In the genomic region with DNA sequence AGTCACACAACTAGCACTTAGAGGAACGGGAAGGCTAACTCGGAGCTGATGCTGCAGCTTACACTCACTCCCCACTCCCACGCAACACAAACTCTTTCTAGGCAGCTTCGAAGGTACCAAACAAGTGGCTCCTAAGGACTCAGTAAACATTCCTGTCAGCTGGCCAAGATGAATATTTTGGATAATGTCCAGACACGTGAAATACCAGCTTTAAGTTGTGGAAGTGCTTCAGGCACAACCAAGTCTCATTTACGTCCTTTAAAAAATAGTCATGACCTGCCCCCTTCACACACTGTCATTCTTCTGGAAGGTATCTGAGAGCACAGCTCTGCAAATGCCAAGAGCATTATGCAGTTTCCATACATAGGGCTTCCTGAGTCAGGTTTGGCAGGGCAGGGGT, we compare ENCODE assay signal across 15 cellular contexts.
DNase-seq lines count a peak whose midpoint lies in the region; ATAC-seq and TF ChIP-seq lines count a peak whose summit lies in the region.
"Had no signal": no experiment of that assay in that cellular context is flagged by ENCODE, and none has a peak within 500 bp of the region (broad histone marks: within the 10 kb centered on the region; RNA-seq: fewer than 3 reads in every experiment).

No MANE protein-coding gene starts in this region.

- peak overlapping the region; percentile 72 for H3K4me3 Mint-ChIP-seq in activated CD4-positive, alpha-beta T cell treated with anti-CD3 and anti-CD28 coated beads, Interleukin-2, amount 10 ng/mL, durations not matched to agents 24 days and 14 days
- peak overlapping the region; percentile 63 for H3K4me3 Mint-ChIP-seq in activated T-helper 1 cell treated with anti-CD3 and anti-CD28 coated beads, Interleukin-12 subunit alpha, Interleukin-12 subunit beta, Interleukin-2, Interleukin-4 antibody, amounts not matched to agents 30 ng/mL and 10 ng/mL and 1 ng/mL, durations not matched to agents 14 hours and 24 hours and 36 hours
- H3K4me3 Mint-ChIP-seq in glutamatergic neuron (ENCODE audit: unreplicated experiment), result no peak overlapping the region

- H3K9me2 ChIP-seq in Karpas-422 (replicated peaks; ENCODE audit: insufficient read depth, low read length), result no peaks in the 10 kb centered on the region

- H2AFZ ChIP-seq in DND-41 (ENCODE audit: low read depth, low read length) (peak overlapping the region; percentile 12; the same call in 1 of the 2 replicates), Karpas-422 (ENCODE audit: low read length) (no peak overlapping the region)

- H3K27ac Mint-ChIP-seq in activated CD4-positive, alpha-beta T cell treated with anti-CD3 and anti-CD28 coated beads, Interleukin-2, amount 10 ng/mL, durations not matched to agents 24 days and 14 days, result peak overlapping the region; percentile 93
- peak overlapping the region; percentile 75 for H3K27ac Mint-ChIP-seq in activated T-helper 1 cell treated with anti-CD3 and anti-CD28 coated beads, Interleukin-12 subunit alpha, Interleukin-12 subunit beta, Interleukin-2, Interleukin-4 antibody, amounts not matched to agents 30 ng/mL and 10 ng/mL and 1 ng/mL, durations not matched to agents 14 hours and 24 hours and 36 hours
- H3K27ac Mint-ChIP-seq in glutamatergic neuron (ENCODE audit: unreplicated experiment), result no peak overlapping the region

- H2BK15ac ChIP-seq in mesendoderm (replicated peaks; ENCODE audit: low read depth), result no peak overlapping the region

- WGBS in mesendoderm (ENCODE audit: extremely low coverage, insufficient coverage, low lambda C conversion rate), result no CpG with 5 or more reads among the region's 6 CpGs

- no peak overlapping the region for H3K18ac ChIP-seq in mesendoderm (ENCODE audit: low read length)

- H3K9me3 ChIP-seq in DND-41 (ENCODE audit: insufficient read depth, low read length, severe bottlenecking) (no peaks in the 10 kb centered on the region), Karpas-422 (ENCODE audit: low read length) (peaks cover 30% of the 10 kb centered on the region)
- H3K9me3 ChIP-seq: ovary, thyroid gland had no signal

- H3K36me3 ChIP-seq in DND-41 (ENCODE audit: insufficient read depth, low read length) (peaks cover 17% of the 10 kb centered on the region), mesendoderm (ENCODE audit: control insufficient read depth, insufficient read depth, low read length) (no peaks in the 10 kb centered on the region), Karpas-422 (ENCODE audit: insufficient read depth, low read length) (no peaks in the 10 kb centered on the region)
- H3K36me3 ChIP-seq: ovary, thyroid gland had no signal

- H3K4me1 ChIP-seq in DND-41 (ENCODE audit: insufficient read depth, low read length), result peaks cover 98% of the 10 kb centered on the region
- H3K4me1 ChIP-seq in mesendoderm (ENCODE audit: control insufficient read depth, low read depth, low read length), result no peaks in the 10 kb centered on the region
- H3K4me1 ChIP-seq in Karpas-422 (ENCODE audit: low read length), result no peaks in the 10 kb centered on the region
- H3K4me1 ChIP-seq: thyroid gland had no signal

- H3K4ac ChIP-seq in mesendoderm (ENCODE audit: low read depth, low read length), result no peak overlapping the region

- H4K8ac ChIP-seq in mesendoderm (ENCODE audit: low read depth, low read length), result no peak overlapping the region

- intact Hi-C loops in activated CD4-positive, alpha-beta T cell treated with anti-CD3 and anti-CD28 coated beads, Interleukin-2, amount 10 ng/mL, durations not matched to agents 24 days and 14 days (cut with micrococcal nuclease), result loop anchor here (1.0 to 10.0 kb wide), 3 partner anchors 9 to 1469 kb away; no protein-coding TSS in a partner anchor
- intact Hi-C loops in activated T-helper 1 cell treated with anti-CD3 and anti-CD28 coated beads, Interleukin-12 subunit alpha, Interleukin-12 subunit beta, Interleukin-2, Interleukin-4 antibody, amounts not matched to agents 30 ng/mL and 10 ng/mL and 1 ng/mL, durations not matched to agents 14 hours and 24 hours and 36 hours (cut with micrococcal nuclease), result no loop called here

- no peaks in the 10 kb centered on the region for H3K27me3 Mint-ChIP-seq in activated CD4-positive, alpha-beta T cell treated with anti-CD3 and anti-CD28 coated beads, Interleukin-2, amount 10 ng/mL, durations not matched to agents 24 days and 14 days
- no peaks in the 10 kb centered on the region for H3K27me3 Mint-ChIP-seq in activated T-helper 1 cell treated with anti-CD3 and anti-CD28 coated beads, Interleukin-12 subunit alpha, Interleukin-12 subunit beta, Interleukin-2, Interleukin-4 antibody, amounts not matched to agents 30 ng/mL and 10 ng/mL and 1 ng/mL, durations not matched to agents 14 hours and 24 hours and 36 hours (ENCODE audit: insufficient read depth)
- H3K27me3 Mint-ChIP-seq in glutamatergic neuron (ENCODE audit: unreplicated experiment), result peaks cover 2% of the 10 kb centered on the region

- H3K79me2 ChIP-seq in DND-41 (ENCODE audit: insufficient read depth, low read length) (peaks cover 94% of the 10 kb centered on the region), mesendoderm (ENCODE audit: control insufficient read depth, insufficient read depth, low read length) (no peaks in the 10 kb centered on the region), Karpas-422 (ENCODE audit: low read length) (no peaks in the 10 kb centered on the region)

- H2BK120ac ChIP-seq in mesendoderm (ENCODE audit: low read depth, low read length), result no peak overlapping the region

- H3K23ac ChIP-seq in mesendoderm (ENCODE audit: low read length), result peak overlapping the region; percentile 60

- H2AK5ac ChIP-seq in mesendoderm (ENCODE audit: low read length), result no peak overlapping the region

- no peak overlapping the region for H4K5ac ChIP-seq in mesendoderm (ENCODE audit: low read length)

- no peaks in the 10 kb centered on the region for H3K79me1 ChIP-seq in mesendoderm (ENCODE audit: low read length)

- peaks cover 59% of the 10 kb centered on the region for H3K36me3 Mint-ChIP-seq in activated CD4-positive, alpha-beta T cell treated with anti-CD3 and anti-CD28 coated beads, Interleukin-2, amount 10 ng/mL, durations not matched to agents 24 days and 14 days (ENCODE audit: low read depth)
- H3K36me3 Mint-ChIP-seq in activated T-helper 1 cell treated with anti-CD3 and anti-CD28 coated beads, Interleukin-12 subunit alpha, Interleukin-12 subunit beta, Interleukin-2, Interleukin-4 antibody, amounts not matched to agents 30 ng/mL and 10 ng/mL and 1 ng/mL, durations not matched to agents 14 hours and 24 hours and 36 hours (ENCODE audit: low read depth), result peaks cover 33% of the 10 kb centered on the region
- peaks cover 6% of the 10 kb centered on the region for H3K36me3 Mint-ChIP-seq in glutamatergic neuron (ENCODE audit: unreplicated experiment)

- no peak overlapping the region for H3K56ac ChIP-seq in mesendoderm (ENCODE audit: low read length)

- H2BK5ac ChIP-seq in mesendoderm (ENCODE audit: low read length), result no peak overlapping the region

- peak; percentile 68 for DNase-seq in activated CD4-positive, alpha-beta T cell treated with anti-CD3 and anti-CD28 coated beads, Interleukin-2, amount 10 ng/mL, durations not matched to agents 24 days and 14 days
- no peak for DNase-seq in activated CD4-positive, alpha-beta T cell treated with anti-CD3 and anti-CD28 coated beads, Interleukin-2, amount 50 U/mL, for 4 hours
- DNase-seq in DND-41 (no peak), mesendoderm (no peak), Karpas-422 (no peak), glutamatergic neuron (no peak)
- no peak for DNase-seq in activated T-helper 1 cell treated with anti-CD3 and anti-CD28 coated beads, Interleukin-12 subunit alpha, Interleukin-12 subunit beta, Interleukin-2, Interleukin-4 antibody, amounts not matched to agents 30 ng/mL and 10 ng/mL and 1 ng/mL, durations not matched to agents 14 hours and 24 hours and 36 hours (ENCODE audit: low spot score)
- DNase-seq: effector CD4-positive, alpha-beta T cell; H7; Kasumi-1; NCI-H1930; ovary; SIG-M5 had no signal

- ATAC-seq in DND-41 (ENCODE audit: insufficient read depth, low read depth) (peak; percentile 39; the same call in 2 of the 3 replicates), HG03025 (IDR thresholded peaks at IDR 0.05; ENCODE audit: low FRiP score, unreplicated experiment) (no peak)

- H3K4me2 ChIP-seq in DND-41 (ENCODE audit: insufficient read depth, low read length), result peak overlapping the region; percentile 53
- no peak overlapping the region for H3K4me2 ChIP-seq in mesendoderm (ENCODE audit: low read length)
- no peak overlapping the region for H3K4me2 ChIP-seq in Karpas-422 (ENCODE audit: low read depth, low read length, poor library complexity, severe bottlenecking)

- H3K4me3 ChIP-seq in DND-41 (ENCODE audit: low read depth in 1 of 2, low read length in 2 of 2) (no peak overlapping the region), mesendoderm (ENCODE audit: low read length) (no peak overlapping the region), Karpas-422 (ENCODE audit: low read length) (no peak overlapping the region)
- H3K4me3 ChIP-seq: ovary, thyroid gland had no signal

- no peak for TF ChIP-seq CTCF in DND-41 (IDR thresholded peaks at IDR 0.05; ENCODE audit: borderline replicate concordance, extremely low read depth, low read length, poor library complexity, severe bottlenecking)
- TF ChIP-seq CTCF in glutamatergic neuron (IDR thresholded peaks at IDR 0.05; ENCODE audit: partially characterized antibody, unreplicated experiment), result no peak

- H3K27ac ChIP-seq in DND-41 (ENCODE audit: low read length) (peak overlapping the region; percentile 90), mesendoderm (ENCODE audit: low read depth, low read length) (no peak overlapping the region), Karpas-422 (ENCODE audit: low read length) (no peak overlapping the region)
- H3K27ac ChIP-seq: ovary, thyroid gland had no signal

- H4K20me1 ChIP-seq in DND-41 (ENCODE audit: insufficient read depth, low read length) (no peaks in the 10 kb centered on the region), Karpas-422 (ENCODE audit: insufficient read depth, low read depth, low read length) (no peaks in the 10 kb centered on the region)

- H3K9ac ChIP-seq in DND-41 (ENCODE audit: low read depth, low read length), result peak overlapping the region; percentile 47
- H3K9ac ChIP-seq in mesendoderm (ENCODE audit: low read length), result no peak overlapping the region
- H3K9ac ChIP-seq in Karpas-422 (ENCODE audit: low read length), result no peak overlapping the region

- peaks cover 79% of the 10 kb centered on the region for H3K4me1 Mint-ChIP-seq in activated CD4-positive, alpha-beta T cell treated with anti-CD3 and anti-CD28 coated beads, Interleukin-2, amount 10 ng/mL, durations not matched to agents 24 days and 14 days
- H3K4me1 Mint-ChIP-seq in activated T-helper 1 cell treated with anti-CD3 and anti-CD28 coated beads, Interleukin-12 subunit alpha, Interleukin-12 subunit beta, Interleukin-2, Interleukin-4 antibody, amounts not matched to agents 30 ng/mL and 10 ng/mL and 1 ng/mL, durations not matched to agents 14 hours and 24 hours and 36 hours (ENCODE audit: low read depth), result peaks cover 88% of the 10 kb centered on the region
- H3K4me1 Mint-ChIP-seq in glutamatergic neuron (ENCODE audit: low read depth, unreplicated experiment), result peaks cover 1% of the 10 kb centered on the region

- H3K27me3 ChIP-seq in DND-41 (ENCODE audit: insufficient read depth, low read length, poor library complexity) (no peaks in the 10 kb centered on the region), mesendoderm (ENCODE audit: insufficient read depth, low read length, poor library complexity) (no peaks in the 10 kb centered on the region), Karpas-422 (ENCODE audit: low read length) (no peaks in the 10 kb centered on the region)
- H3K27me3 ChIP-seq: ovary, thyroid gland had no signal

- peaks cover 23% of the 10 kb centered on the region for H3K9me3 Mint-ChIP-seq in activated CD4-positive, alpha-beta T cell treated with anti-CD3 and anti-CD28 coated beads, Interleukin-2, amount 10 ng/mL, durations not matched to agents 24 days and 14 days
- H3K9me3 Mint-ChIP-seq in activated T-helper 1 cell treated with anti-CD3 and anti-CD28 coated beads, Interleukin-12 subunit alpha, Interleukin-12 subunit beta, Interleukin-2, Interleukin-4 antibody, amounts not matched to agents 30 ng/mL and 10 ng/mL and 1 ng/mL, durations not matched to agents 14 hours and 24 hours and 36 hours, result peaks cover 19% of the 10 kb centered on the region
- H3K9me3 Mint-ChIP-seq in glutamatergic neuron (ENCODE audit: unreplicated experiment), result no peaks in the 10 kb centered on the region
